Comparison of ENCODE assay signal across 16 cellular contexts in the genomic region with DNA sequence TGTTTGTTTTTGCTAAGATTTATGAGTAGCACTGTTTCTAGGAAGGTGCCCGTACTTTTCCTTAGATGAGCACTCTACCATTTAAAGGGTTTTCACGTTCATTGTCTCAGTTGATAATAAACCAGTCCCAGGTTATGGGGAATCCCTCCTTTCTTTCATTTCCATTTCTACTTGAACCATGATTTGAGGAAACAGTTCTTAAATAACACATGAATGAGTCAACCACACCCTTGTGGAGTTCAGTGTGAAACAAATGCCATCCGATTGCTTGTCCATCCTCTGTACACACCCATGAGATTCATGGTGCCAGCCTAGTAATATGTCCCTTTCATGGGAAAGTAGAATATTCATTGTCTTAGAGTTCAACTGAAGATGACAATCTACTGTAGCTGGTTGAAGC. TPM values are rescaled to one million over a fixed set of nuclear protein-coding genes. Genes with fewer than 3 reads are reported as not detected.
A peak's percentile ranks its signal among the peaks of the same experiment; 100 is the strongest.
DNase-seq lines count a peak whose midpoint lies in the region; ATAC-seq and TF ChIP-seq lines count a peak whose summit lies in the region.
"Had no signal": no experiment of that assay in that cellular context is flagged by ENCODE, and none has a peak within 500 bp of the region (broad histone marks: within the 10 kb centered on the region; RNA-seq: fewer than 3 reads in every experiment).

No MANE protein-coding gene starts in this region.

- TF ChIP-seq CTCF in epithelial cell of esophagus (IDR thresholded peaks at IDR 0.05; ENCODE audit: insufficient read depth, low read depth, low read length, missing control alignments) = no peak

- no peak overlapping the region for H3K4me3 Mint-ChIP-seq in stimulated activated naive B cell treated with anti-CD40 and anti-IgM and Interleukin-4, amounts not matched to agents 10 μg/mL and 1 μg/mL and 100 μg/mL, for 72 hours
- no peak overlapping the region for H3K4me3 Mint-ChIP-seq in activated T-cell treated with anti-CD3 and anti-CD28 coated beads, Interleukin-2, amount 50 U/mL, for 4 hours
- H3K4me3 Mint-ChIP-seq: CD4-positive, CD25-positive, alpha-beta regulatory T cell; CD8-positive, alpha-beta T cell; HFFc6 had no signal

- H3K9me3 Mint-ChIP-seq in stimulated activated naive B cell treated with anti-CD40 and anti-IgM and Interleukin-4, amounts not matched to agents 10 μg/mL and 1 μg/mL and 100 μg/mL, for 72 hours = no peaks in the 10 kb centered on the region
- no peaks in the 10 kb centered on the region for H3K9me3 Mint-ChIP-seq in activated T-cell treated with anti-CD3 and anti-CD28 coated beads, Interleukin-2, amount 50 U/mL, for 4 hours
- H3K9me3 Mint-ChIP-seq: CD4-positive, CD25-positive, alpha-beta regulatory T cell; CD8-positive, alpha-beta T cell; HFFc6 had no signal

- H3K27me3 Mint-ChIP-seq in stimulated activated naive B cell treated with anti-CD40 and anti-IgM and Interleukin-4, amounts not matched to agents 10 μg/mL and 1 μg/mL and 100 μg/mL, for 72 hours = no peaks in the 10 kb centered on the region
- no peaks in the 10 kb centered on the region for H3K27me3 Mint-ChIP-seq in activated T-cell treated with anti-CD3 and anti-CD28 coated beads, Interleukin-2, amount 50 U/mL, for 4 hours (ENCODE audit: low read depth)

- peak; percentile 26 for DNase-seq in LHCN-M2 (ENCODE audit: low read depth)
- peak; percentile 21 for DNase-seq in epithelial cell of esophagus (ENCODE audit: low read depth)
- no peak for DNase-seq in stimulated activated naive B cell treated with anti-CD40 and anti-IgM and Interleukin-4, amounts not matched to agents 10 μg/mL and 1 μg/mL and 100 μg/mL, for 72 hours
- no peak for DNase-seq in activated T-cell treated with anti-CD3 and anti-CD28 coated beads, Interleukin-2, amount 50 U/mL, for 4 hours
- DNase-seq in DMS53 (lab: John Stamatoyannopoulos, UW) = no peak
- no peak for DNase-seq in SHP77 (lab: John Stamatoyannopoulos, UW)
- DNase-seq: Caco-2; CD4-positive, CD25-positive, alpha-beta regulatory T cell; CD8-positive, alpha-beta T cell; DMS 273 treated with DMSO at 0.1 percent for 48 hours; DMS79 treated with DMSO at 0.1 percent for 48 hours; GF-D8; GOT3; HFFc6 had no signal

- H3K4me3 ChIP-seq in epithelial cell of esophagus (ENCODE audit: low read length) = no peak overlapping the region
- H3K4me3 ChIP-seq: BLaER1, HAP-1 had no signal

- peaks cover 3 to 4% of the 10 kb centered on the region in 2 donors for H3K4me1 Mint-ChIP-seq in stimulated activated naive B cell treated with anti-CD40 and anti-IgM and Interleukin-4, amounts not matched to agents 10 μg/mL and 1 μg/mL and 100 μg/mL, for 72 hours
- peaks cover 20% of the 10 kb centered on the region for H3K4me1 Mint-ChIP-seq in activated T-cell treated with anti-CD3 and anti-CD28 coated beads, Interleukin-2, amount 50 U/mL, for 4 hours (ENCODE audit: low read depth)

- no peak overlapping the region for H3K27ac Mint-ChIP-seq in stimulated activated naive B cell treated with anti-CD40 and anti-IgM and Interleukin-4, amounts not matched to agents 10 μg/mL and 1 μg/mL and 100 μg/mL, for 72 hours
- H3K27ac Mint-ChIP-seq: CD8-positive, alpha-beta T cell; HFFc6 had no signal

- ATAC-seq in stimulated activated naive B cell treated with anti-CD40 and anti-IgM and Interleukin-4, amounts not matched to agents 10 μg/mL and 1 μg/mL and 100 μg/mL, for 72 hours (replicated peaks) = peak; percentile 68 to 73
- no peak for ATAC-seq in activated T-cell treated with anti-CD3 and anti-CD28 coated beads, Interleukin-2, amount 50 U/mL, for 4 hours
- ATAC-seq: CD8-positive, alpha-beta T cell had no signal

- no peaks in the 10 kb centered on the region for H3K36me3 Mint-ChIP-seq in stimulated activated naive B cell treated with anti-CD40 and anti-IgM and Interleukin-4, amounts not matched to agents 10 μg/mL and 1 μg/mL and 100 μg/mL, for 72 hours
- peaks cover 3% of the 10 kb centered on the region for H3K36me3 Mint-ChIP-seq in activated T-cell treated with anti-CD3 and anti-CD28 coated beads, Interleukin-2, amount 50 U/mL, for 4 hours (ENCODE audit: insufficient read depth)
- H3K36me3 Mint-ChIP-seq: CD8-positive, alpha-beta T cell had no signal

RNA-seq across cellular contexts. Expression of gene CMTM8, which starts 23.1 kb away (rescaled TPM):
- total RNA-seq in LHCN-M2 (2014; rRNA removed) = 7.0 and 7.1 TPM in 2 replicates
- polyA plus RNA-seq in LHCN-M2 (2012) = 3.0 TPM
- 1 to 10 TPM; 3.9 to 6.3 (median 4.7) TPM for total RNA-seq in activated T-cell treated with anti-CD3 and anti-CD28 coated beads, Interleukin-2, amount 50 U/mL, for 4 hours
- total RNA-seq: HFFc6 had no signal

Comparison
In these comparisons a context has a peak if more than half of its experiments do, and no peak if none do; other contexts are left out.
1. DNase-seq: peak in LHCN-M2 (single experiment) and epithelial cell of esophagus (single experiment); none in stimulated activated naive B cell treated with anti-CD40 and anti-IgM and Interleukin-4, amounts not matched to agents 10 μg/mL and 1 μg/mL and 100 μg/mL, for 72 hours (single experiment), activated T-cell treated with anti-CD3 and anti-CD28 coated beads, Interleukin-2, amount 50 U/mL, for 4 hours (single experiment), DMS53 (single experiment) and SHP77 (0 of 2).
2. ATAC-seq: peak in stimulated activated naive B cell treated with anti-CD40 and anti-IgM and Interleukin-4, amounts not matched to agents 10 μg/mL and 1 μg/mL and 100 μg/mL, for 72 hours (2 of 2); none in activated T-cell treated with anti-CD3 and anti-CD28 coated beads, Interleukin-2, amount 50 U/mL, for 4 hours (0 of 2).